22 cellular contexts compared by ENCODE assay signal in the genomic region with DNA sequence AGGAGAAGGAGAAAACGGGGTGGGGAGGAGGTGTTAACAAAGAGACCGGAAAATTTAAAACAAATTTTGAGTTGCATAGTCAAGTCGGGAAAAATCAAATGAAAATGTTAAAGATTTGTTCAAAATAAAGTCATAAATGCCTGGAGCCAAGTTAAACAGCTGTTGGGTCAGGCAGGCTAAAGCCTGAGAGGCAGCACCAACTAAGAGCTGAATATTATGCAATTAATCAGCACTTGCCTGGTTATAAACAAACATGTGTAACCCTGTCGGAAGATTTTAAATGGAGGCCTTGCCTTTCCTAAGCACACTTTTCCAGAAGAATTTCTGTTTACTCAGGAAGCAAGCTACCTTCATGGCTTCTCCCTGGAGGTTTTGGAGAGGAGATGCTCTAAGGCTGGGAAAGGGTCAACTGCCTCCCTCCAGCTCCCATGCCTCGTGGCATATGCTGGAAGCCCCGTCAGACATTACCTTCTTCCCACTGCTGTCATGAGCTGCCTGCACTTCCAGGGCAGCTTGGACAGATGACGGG.
DNase-seq lines count a peak whose midpoint lies in the region; ATAC-seq and TF ChIP-seq lines count a peak whose summit lies in the region.
"Had no signal": no experiment of that assay in that cellular context is flagged by ENCODE, and none has a peak within 500 bp of the region (broad histone marks: within the 10 kb centered on the region; RNA-seq: fewer than 3 reads in every experiment).

No MANE protein-coding gene starts in this region.

- TF ChIP-seq CTCF in heart left ventricle (IDR thresholded peaks at IDR 0.05): no peak
- no peak for TF ChIP-seq CTCF in nephron (IDR thresholded peaks at IDR 0.05; ENCODE audit: unreplicated experiment in 3 of 3)
- no peak for TF ChIP-seq CTCF in suprapubic skin (IDR thresholded peaks at IDR 0.05)

- H3K9me3 Mint-ChIP-seq in nephron (peaks cover 9% of the 10 kb centered on the region), T-cell (peaks cover under 1 to 11% (median 10%) of the 10 kb centered on the region in 3 donors)
- peaks cover 8 to 9% of the 10 kb centered on the region in 2 donors for H3K9me3 Mint-ChIP-seq in stimulated activated naive B cell treated with anti-CD40 and anti-IgM and Interleukin-4, amounts not matched to agents 10 μg/mL and 1 μg/mL and 100 μg/mL, for 72 hours
- H3K9me3 Mint-ChIP-seq: CD4-positive, alpha-beta T cell had no signal

- H3K4me1 ChIP-seq in heart left ventricle (peaks cover 0 to 8% (median 0%) of the 10 kb centered on the region in 12 donors), suprapubic skin (peaks cover 10% of the 10 kb centered on the region)
- H3K4me1 ChIP-seq: BLaER1 had no signal

- peaks cover 0 to 3% (median 0%) of the 10 kb centered on the region in 12 donors for H3K9me3 ChIP-seq in heart left ventricle
- H3K9me3 ChIP-seq in suprapubic skin: no peaks in the 10 kb centered on the region

- H3K4me3 ChIP-seq in heart left ventricle: no peak overlapping the region
- no peak overlapping the region for H3K4me3 ChIP-seq in suprapubic skin
- H3K4me3 ChIP-seq: BLaER1 had no signal

- 39 to 60% (median 51%) methylated on average over 6 to 7 of the region's 7 CpGs for WGBS in heart left ventricle, 4 donors
- WGBS in suprapubic skin: 49% methylated on average over 7 of the region's 7 CpGs

- POLR2A ChIA-PET in T-cell (lab: Charles Lee): interaction anchor here in 1 of 2 donors (0.7 kb wide), 1 partner anchor 41 kb away, joined by 3 read pairs; no protein-coding TSS in a partner anchor

- H3K27me3 ChIP-seq in heart left ventricle (peaks cover 0 to 4% (median 0%) of the 10 kb centered on the region in 9 donors), suprapubic skin (no peaks in the 10 kb centered on the region)

- CTCF ChIA-PET in T-cell (lab: Charles Lee): no interaction called here

- no peak for TF ChIP-seq EP300 in suprapubic skin (IDR thresholded peaks at IDR 0.05)

- no peaks in the 10 kb centered on the region for H3K36me3 ChIP-seq in heart left ventricle
- no peaks in the 10 kb centered on the region for H3K36me3 ChIP-seq in suprapubic skin
- H3K36me3 ChIP-seq: BLaER1 had no signal

- H3K36me3 Mint-ChIP-seq in nephron (ENCODE audit: low read depth): no peaks in the 10 kb centered on the region
- H3K36me3 Mint-ChIP-seq in stimulated activated naive B cell treated with anti-CD40 and anti-IgM and Interleukin-4, amounts not matched to agents 10 μg/mL and 1 μg/mL and 100 μg/mL, for 72 hours: no peaks in the 10 kb centered on the region
- no peaks in the 10 kb centered on the region for H3K36me3 Mint-ChIP-seq in T-cell
- H3K36me3 Mint-ChIP-seq: IgD-negative memory B cell had no signal

- H3K4me3 Mint-ChIP-seq in nephron (no peak overlapping the region), T-cell (no peak overlapping the region)
- H3K4me3 Mint-ChIP-seq in stimulated activated naive B cell treated with anti-CD40 and anti-IgM and Interleukin-4, amounts not matched to agents 10 μg/mL and 1 μg/mL and 100 μg/mL, for 72 hours: no peak overlapping the region
- H3K4me3 Mint-ChIP-seq: CD4-positive, alpha-beta T cell; IgD-negative memory B cell had no signal

- H3K27ac Mint-ChIP-seq in nephron (peak overlapping the region; percentile 25 to 50 (median 48)), T-cell (no peak overlapping the region)
- no peak overlapping the region for H3K27ac Mint-ChIP-seq in stimulated activated naive B cell treated with anti-CD40 and anti-IgM and Interleukin-4, amounts not matched to agents 10 μg/mL and 1 μg/mL and 100 μg/mL, for 72 hours
- H3K27ac Mint-ChIP-seq: CD4-positive, alpha-beta T cell; IgD-negative memory B cell had no signal

- H3K27ac ChIP-seq in heart left ventricle: peak overlapping the region in 4 of 12 donors; percentile 24 to 54 (median 31)
- H3K27ac ChIP-seq in suprapubic skin: peak overlapping the region; percentile 34
- H3K27ac ChIP-seq: 22Rv1, BLaER1 had no signal

- H3K27me3 Mint-ChIP-seq in nephron (ENCODE audit: low read depth) (peaks cover 3% of the 10 kb centered on the region), T-cell (peaks cover 0 to 3% of the 10 kb centered on the region in 2 donors)
- peaks cover 0 to 5% of the 10 kb centered on the region in 2 donors for H3K27me3 Mint-ChIP-seq in stimulated activated naive B cell treated with anti-CD40 and anti-IgM and Interleukin-4, amounts not matched to agents 10 μg/mL and 1 μg/mL and 100 μg/mL, for 72 hours
- H3K27me3 Mint-ChIP-seq: CD4-positive, alpha-beta T cell had no signal

- peak; percentile 87 for ATAC-seq in Right ventricle myocardium inferior
- peak in 3 of 4 donors; percentile 36 to 77 (median 41) for ATAC-seq in heart left ventricle
- no peak for ATAC-seq in stimulated activated naive B cell treated with anti-CD40 and anti-IgM and Interleukin-4, amounts not matched to agents 10 μg/mL and 1 μg/mL and 100 μg/mL, for 72 hours (replicated peaks)
- no peak for ATAC-seq in T-cell (replicated peaks in 1 of 4)

- TF ChIP-seq POLR2A in heart left ventricle (IDR thresholded peaks at IDR 0.05) (no peak), suprapubic skin (IDR thresholded peaks at IDR 0.05) (no peak)

- DNase-seq in Right ventricle myocardium inferior (ENCODE audit: missing footprints) (no peak), cardiac septum (ENCODE audit: low spot score) (no peak), heart left ventricle (no peak), suprapubic skin (ENCODE audit: low spot score in 2 of 2) (no peak), DMS153 (lab: John Stamatoyannopoulos, UW) (no peak), T-cell (no peak)
- DNase-seq in stimulated activated naive B cell treated with anti-CD40 and anti-IgM and Interleukin-4, amounts not matched to agents 10 μg/mL and 1 μg/mL and 100 μg/mL, for 72 hours: no peak
- DNase-seq: ACHN; CD4-positive, alpha-beta T cell; COR-L47; DMS79 treated with DMSO at 0.1 percent for 48 hours; NCI-H1105; NCI-H146; NCI-H2029 treated with DMSO at 0.1 percent for 48 hours; NCI-H2171; NCI-H345; NCI-H524 treated with DMSO at 0.1 percent for 48 hours; NCI-H82 had no signal

- H3K4me1 Mint-ChIP-seq in nephron (peaks cover 29% of the 10 kb centered on the region), T-cell (no peaks in the 10 kb centered on the region)
- no peaks in the 10 kb centered on the region for H3K4me1 Mint-ChIP-seq in stimulated activated naive B cell treated with anti-CD40 and anti-IgM and Interleukin-4, amounts not matched to agents 10 μg/mL and 1 μg/mL and 100 μg/mL, for 72 hours

- intact Hi-C loops in Right ventricle myocardium inferior (cut with DNase I): no loop called here
- intact Hi-C loops in cardiac septum (cut with DNase I): no loop called here
- intact Hi-C loops in heart left ventricle (cut with DNase I): no loop called here

Comparison
In these comparisons a context has a peak if more than half of its experiments do, and no peak if none do; other contexts are left out.
1. ATAC-seq: peak in Right ventricle myocardium inferior (single experiment) and heart left ventricle (3 of 4); none in stimulated activated naive B cell treated with anti-CD40 and anti-IgM and Interleukin-4, amounts not matched to agents 10 μg/mL and 1 μg/mL and 100 μg/mL, for 72 hours (0 of 2) and T-cell (0 of 4).
2. H3K27ac Mint-ChIP-seq: peak in nephron (3 of 3); none in stimulated activated naive B cell treated with anti-CD40 and anti-IgM and Interleukin-4, amounts not matched to agents 10 μg/mL and 1 μg/mL and 100 μg/mL, for 72 hours (single experiment) and T-cell (0 of 2).